In genomic region chr16:920722-921121, GRCh38 we compare ENCODE assay signal across 11 cellular contexts. TPM values are rescaled to one million over a fixed set of nuclear protein-coding genes. Genes with fewer than 3 reads are reported as not detected.
A peak's percentile ranks its signal among the peaks of the same experiment; 100 is the strongest.
DNase-seq lines count a peak whose midpoint lies in the region; ATAC-seq and TF ChIP-seq lines count a peak whose summit lies in the region.
"Had no signal": no experiment of that assay in that cellular context is flagged by ENCODE, and none has a peak within 500 bp of the region (broad histone marks: within the 10 kb centered on the region; RNA-seq: fewer than 3 reads in every experiment).

No MANE protein-coding gene starts in this region.

- no peaks in the 10 kb centered on the region for H3K9me3 Mint-ChIP-seq in memory B cell

- H2AFZ ChIP-seq in GM23248, result peak overlapping the region; percentile 70

- peak overlapping the region; percentile 49 for H3K4me2 ChIP-seq in GM23248 (ENCODE audit: unreplicated experiment)

- H3K4me3 ChIP-seq in GM23248 (no peak overlapping the region), coronary artery (peak overlapping the region; percentile 21)
- H3K4me3 ChIP-seq: prostate gland had no signal

- TF ChIP-seq CTCF in coronary artery (IDR thresholded peaks at IDR 0.05), result no peak

- no peaks in the 10 kb centered on the region for H3K9me2 ChIP-seq in GM23248 (ENCODE audit: insufficient read depth)

- H3K4me1 Mint-ChIP-seq in memory B cell, result peaks cover 11% of the 10 kb centered on the region

- ATAC-seq in memory B cell (ENCODE audit: low read depth) (peak; percentile 58), GM21786 (IDR thresholded peaks at IDR 0.05; ENCODE audit: unreplicated experiment) (no peak)
- ATAC-seq in activated CD4-positive, CD25-positive, alpha-beta regulatory T cell treated with anti-CD3 and anti-CD28 coated beads, Interleukin-2, amount 50 U/mL, for 24 hours, result no peak

- H3K27me3 Mint-ChIP-seq in memory B cell, result no peaks in the 10 kb centered on the region

- peaks cover 15% of the 10 kb centered on the region for H3K4me1 ChIP-seq in GM23248 (ENCODE audit: insufficient read depth)
- H3K4me1 ChIP-seq: prostate gland had no signal

- DNase-seq in GM23248 (peak; percentile 63), coronary artery (ENCODE audit: low spot score) (no peak), memory B cell (ENCODE audit: low spot score in 2 of 2) (no peak), substantia nigra (lab: John Stamatoyannopoulos, UW) (peak in 31 of 49 donors; percentile 8 to 71 (median 47)), cerebellum (ENCODE audit: low spot score) (no peak), T-helper 1 cell (no peak)
- DNase-seq: NCI-H510A, SW 1271 had no signal

- peak overlapping the region; percentile 71 for H3K27ac ChIP-seq in GM23248
- H3K27ac ChIP-seq in coronary artery, result peak overlapping the region in 1 of 2 donors; percentile 86
- H3K27ac ChIP-seq in substantia nigra (ENCODE audit: low read depth, low read length, poor library complexity, severe bottlenecking), result peak overlapping the region; percentile 79

- H3F3A ChIP-seq in GM23248 (ENCODE audit: insufficient read depth), result peaks cover 12% of the 10 kb centered on the region; the same call in 1 of the 2 replicates

- no peaks in the 10 kb centered on the region for H4K20me1 ChIP-seq in GM23248 (ENCODE audit: insufficient read depth)

- H3K36me3 ChIP-seq in GM23248 (ENCODE audit: low read depth), result no peaks in the 10 kb centered on the region
- H3K36me3 ChIP-seq: prostate gland had no signal

- in situ Hi-C loops in GM23248 (cut with MboI), result no loop called here

- no peak overlapping the region for H3K4me3 Mint-ChIP-seq in memory B cell

- peaks cover 20% of the 10 kb centered on the region for H3K36me3 Mint-ChIP-seq in memory B cell

- H3K27me3 ChIP-seq in GM23248 (replicated peaks; ENCODE audit: insufficient read depth), result no peaks in the 10 kb centered on the region

- H3K9me3 ChIP-seq in GM23248 (ENCODE audit: low read depth), result no peaks in the 10 kb centered on the region
- H3K9me3 ChIP-seq: prostate gland had no signal

- H3K79me2 ChIP-seq in GM23248 (ENCODE audit: insufficient read depth), result no peaks in the 10 kb centered on the region

- H3K27ac Mint-ChIP-seq in memory B cell, result peak overlapping the region; percentile 2

- WGBS in GM23248 (ENCODE audit: low coverage in 1 of 2, low lambda C conversion rate in 2 of 2, missing lambda C conversion rate in 2 of 2), 2 experiments, result 16 to 23% methylated on average over 18 of the region's 18 CpGs

- peak overlapping the region; percentile 61 for H3K9ac ChIP-seq in GM23248

RNA-seq across cellular contexts. Expression of gene LMF1, which starts 50.1 kb away (rescaled TPM):
- total RNA-seq in GM23248 (2014; rRNA removed; shearing (Covaris generic)), result 37.8 and 53.0 TPM in 2 replicates
- 23.1 and 24.6 TPM in 2 replicates for polyA plus RNA-seq in GM23248 (2016; fragmentation: Nextera tagmentation; extraction: Ambion mirVana)
- total RNA-seq in cerebellum, result 11.4 TPM

Comparison
In these comparisons a context has a peak if more than half of its experiments do, and no peak if none do; other contexts are left out.
1. DNase-seq: peak in GM23248 (single experiment) and substantia nigra (31 of 49); none in coronary artery (single experiment), memory B cell (0 of 2), cerebellum (single experiment) and T-helper 1 cell (0 of 5).